16 cellular contexts compared by ENCODE assay signal in the genomic region with DNA sequence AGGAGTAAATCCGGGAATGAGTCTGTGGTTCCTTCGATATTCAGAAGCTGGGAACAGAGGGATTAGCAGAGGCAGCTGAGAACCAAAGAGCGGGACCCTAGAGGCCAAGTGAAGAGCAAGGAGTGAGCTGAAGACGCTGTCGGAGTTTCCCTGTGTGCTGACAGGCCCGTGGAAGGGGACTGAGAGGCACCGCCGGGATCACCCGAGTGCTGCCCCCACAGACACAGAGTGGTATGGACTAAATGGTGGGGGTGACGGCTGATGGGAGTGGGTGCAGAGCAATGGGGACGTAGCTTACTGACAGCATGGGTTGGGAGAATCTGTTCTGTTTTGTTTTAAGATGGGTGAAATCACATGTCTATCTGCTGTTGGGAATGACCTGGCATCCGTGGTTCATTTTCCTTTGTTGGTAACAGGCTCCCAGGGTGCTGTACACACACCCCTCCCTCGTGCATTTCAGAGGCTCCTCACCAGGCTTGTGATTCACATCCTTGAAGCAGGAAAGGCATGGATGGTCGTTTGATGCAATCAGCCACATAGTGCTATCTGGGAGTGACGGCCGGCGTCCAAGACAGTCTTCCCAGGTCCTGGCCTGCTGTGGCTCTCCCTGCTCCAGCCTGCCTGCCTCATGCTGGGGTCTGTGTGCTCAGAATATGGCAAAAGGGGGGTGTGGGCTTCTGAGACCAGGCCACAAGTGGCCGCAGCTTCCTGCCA.
A peak's percentile ranks its signal among the peaks of the same experiment; 100 is the strongest.
DNase-seq lines count a peak whose midpoint lies in the region; ATAC-seq and TF ChIP-seq lines count a peak whose summit lies in the region.
"Had no signal": no experiment of that assay in that cellular context is flagged by ENCODE, and none has a peak within 500 bp of the region (broad histone marks: within the 10 kb centered on the region; RNA-seq: fewer than 3 reads in every experiment).

No MANE protein-coding gene starts in this region.

- H3K4me2 ChIP-seq in smooth muscle cell, result no peak overlapping the region
- H3K4me2 ChIP-seq in trophoblast cell (ENCODE audit: low read length), result no peak overlapping the region
- H3K4me2 ChIP-seq in mammary epithelial cell (ENCODE audit: insufficient read depth, low read depth, low read length), result no peak overlapping the region

- H4K8ac ChIP-seq in trophoblast cell (ENCODE audit: low read depth, low read length), result no peak overlapping the region

- H2BK120ac ChIP-seq in trophoblast cell (ENCODE audit: insufficient read depth, low read length, poor library complexity), result no peak overlapping the region

- peak overlapping the region; percentile 38 for H2AFZ ChIP-seq in smooth muscle cell (ENCODE audit: low read depth)
- H2AFZ ChIP-seq in trophoblast cell (ENCODE audit: insufficient read depth, low read length, poor library complexity), result no peak overlapping the region
- no peak overlapping the region for H2AFZ ChIP-seq in mammary epithelial cell (ENCODE audit: low read depth, low read length)

- H3K9ac ChIP-seq in smooth muscle cell (ENCODE audit: low read depth) (no peak overlapping the region), trophoblast cell (ENCODE audit: low read length) (no peak overlapping the region), mammary epithelial cell (ENCODE audit: insufficient read depth, low read length) (no peak overlapping the region)

- no peak overlapping the region for H3K14ac ChIP-seq in trophoblast cell (ENCODE audit: low read length)

- intact Hi-C loops in left ventricle myocardium superior (cut with micrococcal nuclease) (no loop called here), mammary epithelial cell (cut with micrococcal nuclease) (no loop called here)

- H4K12ac ChIP-seq in trophoblast cell (ENCODE audit: low read depth, low read length), result no peak overlapping the region

- no peaks in the 10 kb centered on the region for H3K36me3 Mint-ChIP-seq in brain
- H3K36me3 Mint-ChIP-seq: IgD-negative memory B cell, WTC11 had no signal

- BruUV-seq in mammary epithelial cell (replicated peaks; lab: Mats Ljungman, UMichigan), result no TSS peak

- peak overlapping the region; percentile 32 for H3K27ac ChIP-seq in smooth muscle cell (ENCODE audit: low read depth)
- H3K27ac ChIP-seq in trophoblast cell (ENCODE audit: low read depth, low read length), result no peak overlapping the region
- no peak overlapping the region for H3K27ac ChIP-seq in mammary epithelial cell (ENCODE audit: insufficient read depth, low read depth, low read length)
- H3K27ac ChIP-seq: adrenal gland had no signal

- dilution Hi-C loops in mammary epithelial cell (cut with HindIII; ENCODE audit: low sequenced_read_pairs), result no loop called here

- ATAC-seq in left ventricle myocardium superior, result peak; percentile 29
- ATAC-seq: activated T-helper 17 cell treated with anti-CD3 and anti-CD28 coated beads, Interleukin-2, amount 50 U/mL, for 72 hours; WTC11 had no signal

- H3K9me3 Mint-ChIP-seq in brain, result peaks cover 2 to 11% (median 5%) of the 10 kb centered on the region in 5 experiments
- H3K9me3 Mint-ChIP-seq: activated T-helper 17 cell treated with anti-CD3 and anti-CD28 coated beads, Interleukin-2, amount 50 U/mL, for 72 hours had no signal

- H2BK5ac ChIP-seq in trophoblast cell (ENCODE audit: low read depth, low read length, poor library complexity), result no peak overlapping the region

- H3K23ac ChIP-seq in trophoblast cell (ENCODE audit: low read length), result no peak overlapping the region

- H3K4ac ChIP-seq in trophoblast cell (ENCODE audit: low read depth, low read length), result no peak overlapping the region

- peak overlapping the region in 3 of 5 experiments; percentile 94 to 95 (median 94) for H3K27ac Mint-ChIP-seq in brain
- H3K27ac Mint-ChIP-seq: activated T-helper 17 cell treated with anti-CD3 and anti-CD28 coated beads, Interleukin-2, amount 50 U/mL, for 72 hours; dendritic cell treated with granulocyte-macrophage colony-stimulating factor and Interleukin-4, amounts not matched to agents 40 ng/mL and 50 ng/mL, for 4 days; WTC11 had no signal

- no peaks in the 10 kb centered on the region for H3K4me1 ChIP-seq in smooth muscle cell (ENCODE audit: low read depth)
- H3K4me1 ChIP-seq in trophoblast cell (ENCODE audit: control insufficient read depth in 1 of 2, insufficient read depth in 2 of 2, low read length in 2 of 2), result no peaks in the 10 kb centered on the region
- no peaks in the 10 kb centered on the region for H3K4me1 ChIP-seq in mammary epithelial cell (ENCODE audit: insufficient read depth, low read length)
- H3K4me1 ChIP-seq: adrenal gland had no signal

- in situ Hi-C loops in mammary epithelial cell (cut with MboI; ENCODE audit: low sequenced_read_pairs in 2 of 2), result no loop called here

- H3K9me3 ChIP-seq in smooth muscle cell (replicated peaks; ENCODE audit: low read depth) (no peaks in the 10 kb centered on the region), trophoblast cell (ENCODE audit: insufficient read depth, low read depth, low read length) (peaks cover 2% of the 10 kb centered on the region), mammary epithelial cell (replicated peaks; ENCODE audit: insufficient read depth, low read length) (no peaks in the 10 kb centered on the region)
- H3K9me3 ChIP-seq: adrenal gland had no signal

- peaks cover under 1% of the 10 kb centered on the region for H3K27me3 Mint-ChIP-seq in brain
- H3K27me3 Mint-ChIP-seq: dendritic cell treated with granulocyte-macrophage colony-stimulating factor and Interleukin-4, amounts not matched to agents 40 ng/mL and 50 ng/mL, for 4 days had no signal

- peak; percentile 54 for DNase-seq in HT1080 (ENCODE audit: low read depth)
- no peak for DNase-seq in left ventricle myocardium superior
- no peak for DNase-seq in smooth muscle cell (lab: John Stamatoyannopoulos, UW; ENCODE audit: unreplicated experiment)
- no peak for DNase-seq in trophoblast cell
- DNase-seq in mammary epithelial cell, result no peak
- no peak for DNase-seq in H4 (ENCODE audit: low spot score)
- DNase-seq: AML-193, COR-L47, erythroblast, NCI-H1930 had no signal

- no peaks in the 10 kb centered on the region for H4K20me1 ChIP-seq in smooth muscle cell (ENCODE audit: low read depth)
- no peaks in the 10 kb centered on the region for H4K20me1 ChIP-seq in mammary epithelial cell (ENCODE audit: insufficient read depth, low read length)

- H3K4me3 ChIP-seq in smooth muscle cell (no peak overlapping the region), trophoblast cell (ENCODE audit: low read depth, low read length) (no peak overlapping the region), mammary epithelial cell (replicated peaks in 1 of 3; ENCODE audit: insufficient read depth in 1 of 3, low read depth in 2 of 3, low read length in 3 of 3) (no peak overlapping the region)
- H3K4me3 ChIP-seq: adrenal gland had no signal

- 76% methylated on average over 18 of the region's 18 CpGs for WGBS in smooth muscle cell (ENCODE audit: low lambda C conversion rate)
- WGBS in trophoblast cell (ENCODE audit: extremely low coverage, insufficient coverage, insufficient read length), result no CpG with 5 or more reads among the region's 18 CpGs
- 78% methylated on average over 9 of the region's 18 CpGs for WGBS in mammary epithelial cell (ENCODE audit: low coverage, missing lambda C conversion rate)

- no peaks in the 10 kb centered on the region for H3K79me1 ChIP-seq in trophoblast cell (ENCODE audit: low read length)

- H3K4me3 Mint-ChIP-seq in brain, result no peak overlapping the region
- H3K4me3 Mint-ChIP-seq: activated T-helper 17 cell treated with anti-CD3 and anti-CD28 coated beads, Interleukin-2, amount 50 U/mL, for 72 hours; dendritic cell treated with granulocyte-macrophage colony-stimulating factor and Interleukin-4, amounts not matched to agents 40 ng/mL and 50 ng/mL, for 4 days; IgD-negative memory B cell; WTC11 had no signal

- H3K27me3 ChIP-seq in smooth muscle cell (ENCODE audit: low read depth) (no peaks in the 10 kb centered on the region), trophoblast cell (ENCODE audit: insufficient read depth, low read length) (no peaks in the 10 kb centered on the region), mammary epithelial cell (ENCODE audit: insufficient read depth, low read length) (no peaks in the 10 kb centered on the region)
- H3K27me3 ChIP-seq: adrenal gland had no signal

- no peak overlapping the region for H2AK5ac ChIP-seq in trophoblast cell (ENCODE audit: low read length)

- H3K79me2 ChIP-seq in smooth muscle cell (ENCODE audit: low read depth) (no peaks in the 10 kb centered on the region), trophoblast cell (ENCODE audit: control insufficient read depth, insufficient read depth, low read length, poor library complexity) (no peaks in the 10 kb centered on the region), mammary epithelial cell (ENCODE audit: insufficient read depth, low read length) (no peaks in the 10 kb centered on the region)

- CTCF ChIA-PET in mammary epithelial cell (lab: Charles Lee; ENCODE audit: low non-redundant PET), result no interaction called here

- no peak overlapping the region for H4K91ac ChIP-seq in trophoblast cell (ENCODE audit: low read depth, low read length)

- H2BK12ac ChIP-seq in trophoblast cell (ENCODE audit: low read length), result no peak overlapping the region

- H3K4me1 Mint-ChIP-seq in brain, result peaks cover 41% of the 10 kb centered on the region
- H3K4me1 Mint-ChIP-seq: activated T-helper 17 cell treated with anti-CD3 and anti-CD28 coated beads, Interleukin-2, amount 50 U/mL, for 72 hours; IgD-negative memory B cell had no signal

- H3F3A ChIP-seq in smooth muscle cell (ENCODE audit: low read depth), result no peaks in the 10 kb centered on the region

- H3K36me3 ChIP-seq in smooth muscle cell (ENCODE audit: low read depth) (no peaks in the 10 kb centered on the region), trophoblast cell (ENCODE audit: control insufficient read depth in 1 of 2, insufficient read depth in 2 of 2, low read length in 2 of 2) (no peaks in the 10 kb centered on the region), mammary epithelial cell (ENCODE audit: insufficient read depth, low read length) (no peaks in the 10 kb centered on the region)
- H3K36me3 ChIP-seq: adrenal gland had no signal

- no peak for TF ChIP-seq CTCF in brain (conservative IDR thresholded peaks at IDR 0.05)
- no peak for TF ChIP-seq CTCF in smooth muscle cell (IDR thresholded peaks at IDR 0.05; ENCODE audit: borderline replicate concordance, insufficient read depth, poor library complexity, severe bottlenecking)
- TF ChIP-seq CTCF in mammary epithelial cell (conservative IDR thresholded peaks at IDR 0.05 in 1 of 2, IDR thresholded peaks at IDR 0.05 in 1 of 2; ENCODE audit: extremely low read depth in 1 of 2, insufficient read depth in 1 of 2, low read depth in 1 of 2, low read length in 2 of 2), result no peak

- no peak overlapping the region for H3K18ac ChIP-seq in trophoblast cell (ENCODE audit: low read length)
